27 cellular contexts compared by ENCODE assay signal in the genomic region with DNA sequence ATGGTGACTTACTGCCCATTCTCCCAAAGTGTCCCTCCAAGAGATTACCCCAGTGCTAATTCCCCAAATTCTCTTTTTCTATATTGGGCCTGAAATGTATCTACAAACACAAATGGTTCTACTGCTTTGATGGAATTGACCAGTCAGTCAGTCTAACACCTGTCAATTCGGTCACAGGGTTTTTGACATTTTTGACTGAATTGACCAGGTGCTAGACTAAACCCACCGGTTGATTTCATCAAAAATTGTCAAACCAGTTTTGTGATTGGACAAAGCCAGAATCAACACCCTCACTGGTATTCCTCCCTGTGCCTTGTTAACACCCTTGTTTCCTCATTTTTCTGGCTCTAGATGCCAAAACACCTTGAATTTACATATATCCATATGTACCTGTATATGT.
"Had no signal": no experiment of that assay in that cellular context is flagged by ENCODE, and none has a peak within 500 bp of the region (broad histone marks: within the 10 kb centered on the region; RNA-seq: fewer than 3 reads in every experiment).

No MANE protein-coding gene starts in this region.

- H3K4me1 Mint-ChIP-seq: memory B cell had no signal

- H3K4me2 ChIP-seq: hepatocyte had no signal

- H3K27me3 Mint-ChIP-seq: dendritic cell treated with granulocyte-macrophage colony-stimulating factor and Interleukin-4, amounts not matched to agents 40 ng/mL and 50 ng/mL, for 4 days; memory B cell; naive thymus-derived CD8-positive, alpha-beta T cell; stimulated activated naive CD8-positive, alpha-beta T cell treated with anti-CD3 and anti-CD28 coated beads, Interleukin-15, amount 100 ng/mL, for 72 hours had no signal

- DNase-seq: colonic mucosa; effector CD8-positive, alpha-beta T cell; endodermal cell; heart left ventricle; kidney; mucosa of descending colon; naive thymus-derived CD8-positive, alpha-beta T cell; occipital lobe; pancreas; spleen; stimulated activated CD4-positive, alpha-beta T cell treated with anti-CD3 and anti-CD28 coated beads, Interleukin-2, amount 100 ng/mL, for 48 hours; stimulated activated naive CD4-positive, alpha-beta T cell; stimulated activated naive CD8-positive, alpha-beta T cell treated with anti-CD3 and anti-CD28 coated beads, Interleukin-15, amount 100 ng/mL, for 72 hours; trophoblast cell had no signal

- H3K36me3 ChIP-seq: colonic mucosa, esophagus muscularis mucosa, gastroesophageal sphincter, heart left ventricle, pancreas, spleen, suprapubic skin, vagina had no signal

- ATAC-seq: foreskin keratinocyte; gastroesophageal sphincter; heart left ventricle; left lobe of liver; mucosa of descending colon; naive thymus-derived CD8-positive, alpha-beta T cell; pancreas; sciatic nerve; stimulated activated naive CD8-positive, alpha-beta T cell treated with anti-CD3 and anti-CD28 coated beads, Interleukin-15, amount 100 ng/mL, for 72 hours had no signal

- H3K4me1 ChIP-seq: colonic mucosa, foreskin keratinocyte, pancreas, suprapubic skin had no signal

- H3K4me3 ChIP-seq: colonic mucosa, esophagus muscularis mucosa, gastroesophageal sphincter, heart left ventricle, hepatocyte, lung, mucosa of descending colon, pancreas, spleen, suprapubic skin, vagina had no signal

- H2AFZ ChIP-seq: hepatocyte had no signal

- H3K27ac Mint-ChIP-seq: dendritic cell treated with granulocyte-macrophage colony-stimulating factor and Interleukin-4, amounts not matched to agents 40 ng/mL and 50 ng/mL, for 4 days; endodermal cell; memory B cell; naive thymus-derived CD8-positive, alpha-beta T cell; progenitor cell of endocrine pancreas; stimulated activated naive CD8-positive, alpha-beta T cell treated with anti-CD3 and anti-CD28 coated beads, Interleukin-15, amount 100 ng/mL, for 72 hours had no signal

- H3K36me3 Mint-ChIP-seq: memory B cell, mesothelial cell of epicardium had no signal

- H3K9me3 ChIP-seq: colonic mucosa, esophagus muscularis mucosa, gastroesophageal sphincter, heart left ventricle, mucosa of descending colon, pancreas, suprapubic skin, vagina had no signal

- H3K4me3 Mint-ChIP-seq: dendritic cell treated with granulocyte-macrophage colony-stimulating factor and Interleukin-4, amounts not matched to agents 40 ng/mL and 50 ng/mL, for 4 days; endodermal cell; memory B cell; mesothelial cell of epicardium; naive thymus-derived CD8-positive, alpha-beta T cell; stimulated activated naive CD8-positive, alpha-beta T cell treated with anti-CD3 and anti-CD28 coated beads, Interleukin-15, amount 100 ng/mL, for 72 hours had no signal

- H3K27me3 ChIP-seq: colonic mucosa, esophagus muscularis mucosa, foreskin keratinocyte, gastroesophageal sphincter, heart left ventricle, hepatocyte, pancreas, spleen, suprapubic skin, vagina had no signal

- H3K27ac ChIP-seq: colonic mucosa, esophagus muscularis mucosa, foreskin keratinocyte, gastroesophageal sphincter, heart left ventricle, hepatocyte, pancreas, spleen, suprapubic skin, vagina had no signal

- H3K9me3 Mint-ChIP-seq: dendritic cell treated with granulocyte-macrophage colony-stimulating factor and Interleukin-4, amounts not matched to agents 40 ng/mL and 50 ng/mL, for 4 days; endodermal cell; memory B cell; naive thymus-derived CD8-positive, alpha-beta T cell; stimulated activated naive CD8-positive, alpha-beta T cell treated with anti-CD3 and anti-CD28 coated beads, Interleukin-15, amount 100 ng/mL, for 72 hours had no signal

- H3K79me2 ChIP-seq: hepatocyte had no signal
